8 cellular contexts compared by ENCODE assay signal in the genomic region with DNA sequence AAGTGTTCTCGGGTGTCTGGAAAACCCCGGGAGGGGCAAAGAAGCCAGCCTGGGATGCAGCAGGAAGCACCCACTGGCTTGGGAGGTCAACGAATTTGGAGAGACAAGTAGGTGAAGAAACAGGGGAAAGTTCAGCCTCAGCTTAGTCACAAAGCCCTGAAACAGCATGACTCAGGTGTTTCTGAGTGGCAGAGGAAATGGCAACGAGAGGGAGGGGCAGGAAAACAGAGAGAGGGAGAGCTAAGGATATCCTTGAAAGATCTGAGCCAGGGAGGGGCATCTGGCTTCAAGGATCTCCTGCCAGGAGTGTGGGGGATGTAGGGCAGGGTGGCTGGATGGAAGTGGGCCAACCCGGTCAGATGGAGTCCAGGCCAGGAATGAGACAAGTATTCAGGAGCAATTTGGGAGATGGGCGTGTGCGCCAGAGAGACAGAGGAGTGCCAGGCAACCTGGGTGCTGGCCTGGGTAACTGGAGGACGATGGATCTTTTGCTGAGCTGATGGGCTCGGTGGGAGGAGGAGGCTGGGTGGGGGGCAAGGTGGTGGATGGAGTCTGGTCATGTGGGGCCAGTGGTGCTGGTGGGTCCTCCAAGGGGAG. TPM values are rescaled to one million over a fixed set of nuclear protein-coding genes. Genes with fewer than 3 reads are reported as not detected.
A peak's percentile ranks its signal among the peaks of the same experiment; 100 is the strongest.
DNase-seq lines count a peak whose midpoint lies in the region; ATAC-seq and TF ChIP-seq lines count a peak whose summit lies in the region.

No MANE protein-coding gene starts in this region.

- H4K8ac ChIP-seq in H9 (replicated peaks; ENCODE audit: insufficient read length, low read depth, low read length), result no peak overlapping the region

- CTCF ChIA-PET in AG04450 (lab: Charles Lee) (interaction anchor here (1.1 to 2.2 kb wide), 3 partner anchors 10 to 953 kb away, joined by 6 to 9 read pairs (median 7); no protein-coding TSS in a partner anchor), GM10248 (lab: Yijun Ruan, JAX) (interaction anchor here (1.4 to 2.1 kb wide), 2 partner anchors 24 to 36 kb away, joined by 3 to 7 read pairs; no protein-coding TSS in a partner anchor)

- H3K23ac ChIP-seq in H9 (ENCODE audit: insufficient read length, low read depth, low read length), result no peak overlapping the region

- peak overlapping the region in 1 of 2 experiments; percentile 7; a peak in 1 of 5 replicates for H3K4me3 Mint-ChIP-seq in H9

- H3K4me1 Mint-ChIP-seq in H9, result peaks cover 29 to 30% of the 10 kb centered on the region in 2 experiments

- no peaks in the 10 kb centered on the region for H4K20me1 ChIP-seq in H9 (ENCODE audit: control insufficient read depth, insufficient read depth, insufficient read length)

- peak overlapping the region; percentile 32 for H2AFZ ChIP-seq in H9 (ENCODE audit: low read length)

- H3K4me3 ChIP-seq in AG04450 (ENCODE audit: low read depth, low read length) (no peak overlapping the region), cardiac fibroblast (replicated peaks in 1 of 2; ENCODE audit: low read depth in 2 of 2, low read length in 2 of 2) (no peak overlapping the region), upper lobe of right lung (no peak overlapping the region)

- H3K27me3 Mint-ChIP-seq in H9 (ENCODE audit: low read depth), result peaks cover 9% of the 10 kb centered on the region

- H2BK5ac ChIP-seq in H9 (ENCODE audit: insufficient read length, low read length), result no peak overlapping the region

- H3K79me1 ChIP-seq in H9 (ENCODE audit: insufficient read depth, low read depth, low read length, poor library complexity, severe bottlenecking), result no peaks in the 10 kb centered on the region

- no peak overlapping the region for H3K14ac ChIP-seq in H9 (ENCODE audit: insufficient read depth, low read length)

- H3K23me2 ChIP-seq in H9 (ENCODE audit: insufficient read length, low read depth, low read length, poor library complexity, severe bottlenecking), result no peaks in the 10 kb centered on the region

- TF ChIP-seq CTCF in AG04450 (IDR thresholded peaks at IDR 0.05; ENCODE audit: low read depth, low read length) (no peak), H9 (conservative IDR thresholded peaks at IDR 0.05) (no peak), cardiac fibroblast (IDR thresholded peaks at IDR 0.05; ENCODE audit: low read depth, low read length) (no peak), upper lobe of right lung (IDR thresholded peaks at IDR 0.05) (no peak), GM10248 (IDR thresholded peaks at IDR 0.05; ENCODE audit: control extremely low read depth, extremely low read depth, low read depth, missing control alignments) (no peak)

- DNase-seq in AG04450 (ENCODE audit: low read depth, low spot score) (peak; percentile 64), H9 (peak; percentile 79), RPMI7951 (ENCODE audit: low read depth) (peak; percentile 96), cardiac fibroblast (ENCODE audit: low read depth in 2 of 2) (peak; percentile 87 to 93), lung microvascular endothelial cell (ENCODE audit: low read depth in 2 of 2) (peak; percentile 77 to 82), upper lobe of right lung (peak; percentile 77), GM10248 (ENCODE audit: extremely low spot score) (no peak)

- H3K56ac ChIP-seq in H9 (ENCODE audit: insufficient read length, low read depth, low read length), result no peak overlapping the region

- peak overlapping the region; percentile 8 for H3K4me2 ChIP-seq in H9 (ENCODE audit: insufficient read depth, insufficient read length, low read length)

- no peak overlapping the region for H3K9ac ChIP-seq in H9 (ENCODE audit: extremely low read depth, insufficient read length, low read length)

- ATAC-seq in upper lobe of right lung, result peak; percentile 80
- ATAC-seq in GM18519 (IDR thresholded peaks at IDR 0.05; ENCODE audit: low FRiP score, unreplicated experiment), result no peak

- no peaks in the 10 kb centered on the region for H3K9me3 Mint-ChIP-seq in H9

- H2AK5ac ChIP-seq in H9 (ENCODE audit: insufficient read length, low read length), result no peak overlapping the region

- H3K27me3 ChIP-seq in AG04450 (ENCODE audit: control insufficient read depth, insufficient read depth, low read length), result no peaks in the 10 kb centered on the region
- H3K27me3 ChIP-seq in H9 (ENCODE audit: insufficient read depth, low read length), result no peaks in the 10 kb centered on the region
- no peaks in the 10 kb centered on the region for H3K27me3 ChIP-seq in upper lobe of right lung

- peaks cover 6% of the 10 kb centered on the region; the same call in 1 of the 2 replicates for H3K4me1 ChIP-seq in H9 (ENCODE audit: insufficient read depth, low read length)
- H3K4me1 ChIP-seq in upper lobe of right lung, result peaks cover 30% of the 10 kb centered on the region

- H3K36me3 Mint-ChIP-seq in H9 (ENCODE audit: insufficient read depth in 1 of 3, low read depth in 3 of 3), result no peaks in the 10 kb centered on the region; a peak in 1 of 7 replicates

- no peak overlapping the region for H4K91ac ChIP-seq in H9 (ENCODE audit: insufficient read length, low read depth, low read length)

- peak overlapping the region; percentile 32 for H3K18ac ChIP-seq in H9 (ENCODE audit: insufficient read length, low read depth, low read length)

- no peaks in the 10 kb centered on the region for H3K79me2 ChIP-seq in H9 (ENCODE audit: insufficient read depth, low read length)

- H2BK120ac ChIP-seq in H9 (ENCODE audit: low read depth, low read length, poor library complexity, severe bottlenecking), result no peak overlapping the region

- H2BK15ac ChIP-seq in H9 (ENCODE audit: low read depth, low read length), result no peak overlapping the region

- no peak overlapping the region for H3K4ac ChIP-seq in H9 (ENCODE audit: low read depth, low read length)

- no peak overlapping the region for H3T11ph ChIP-seq in H9 (ENCODE audit: low read length)

- no peak overlapping the region for H2BK20ac ChIP-seq in H9 (ENCODE audit: low read depth, low read length, poor library complexity, severe bottlenecking)

- intact Hi-C loops in upper lobe of right lung (cut with DNase I), result no loop called here

- peak overlapping the region; percentile 77 for H4K5ac ChIP-seq in H9 (ENCODE audit: insufficient read length, low read depth, low read length)

- no peaks in the 10 kb centered on the region for H3K36me3 ChIP-seq in upper lobe of right lung

- POLR2A ChIA-PET in AG04450 (lab: Yijun Ruan, JAX) (interaction anchor here (0.6 to 3.8 kb wide), 3 partner anchors 13 to 23 kb away, joined by 3 to 29 read pairs (median 4); no protein-coding TSS in a partner anchor), GM10248 (lab: Yijun Ruan, JAX) (no interaction called here)

- H3K9me3 ChIP-seq in AG04450 (ENCODE audit: control insufficient read depth, insufficient read depth, low read length), result no peaks in the 10 kb centered on the region
- H3K9me3 ChIP-seq in H9 (ENCODE audit: control insufficient read depth, low read depth, low read length), result no peaks in the 10 kb centered on the region
- H3K9me3 ChIP-seq in upper lobe of right lung, result no peaks in the 10 kb centered on the region

- H3K27ac Mint-ChIP-seq in H9, result peak overlapping the region; percentile 46 to 95 (median 59); a peak in 6 of 7 replicates

- H3K27ac ChIP-seq in AG04450 (ENCODE audit: low read depth, low read length), result peak overlapping the region; percentile 90
- H3K27ac ChIP-seq in H9 (ENCODE audit: insufficient read length, low read depth, low read length), result no peak overlapping the region
- H3K27ac ChIP-seq in upper lobe of right lung, result peak overlapping the region; percentile 74

- no peak overlapping the region for H2BK12ac ChIP-seq in H9 (ENCODE audit: insufficient read length, low read depth, low read length)

- no CpG with 5 or more reads among the region's 9 CpGs for WGBS in H9 (ENCODE audit: extremely low coverage, insufficient read length, low lambda C conversion rate)

RNA-seq across cellular contexts. Expression of a gene that starts 27.2 kb away (rescaled TPM):
- 21.5 and 21.7 TPM in 2 replicates for polyA plus RNA-seq in AG04450 (2011; rRNA removed)
- 33.3 and 42.7 TPM in 2 replicates for polyA minus RNA-seq in AG04450 (2011; rRNA and poly(A)+ RNA removed)
- total RNA-seq in H9 (2021) (0.31 and 0.59 TPM in 2 replicates), lung microvascular endothelial cell (0.40 and 1.7 TPM in 2 replicates), upper lobe of right lung (65.4 TPM)
- total RNA-seq in RPMI7951 (2014; rRNA removed; shearing (Covaris generic)), result 23.1 and 28.4 TPM in 2 replicates

RNA-seq across cellular contexts. Expression of a gene that starts 45.8 kb away (rescaled TPM):
- 32.8 and 39.8 TPM in 2 replicates for polyA plus RNA-seq in AG04450 (2011; rRNA removed)
- 25.9 and 32.7 TPM in 2 replicates for polyA minus RNA-seq in AG04450 (2011; rRNA and poly(A)+ RNA removed)
- 54.3 and 56.1 TPM in 2 replicates for total RNA-seq in H9 (2021)
- total RNA-seq in RPMI7951 (2014; rRNA removed; shearing (Covaris generic)), result 26.0 and 30.0 TPM in 2 replicates
- total RNA-seq in lung microvascular endothelial cell, result 21.6 and 32.5 TPM in 2 replicates
- 57.7 TPM for total RNA-seq in upper lobe of right lung

RNA-seq across cellular contexts. Expression of a gene that starts 57.5 kb away (rescaled TPM):
- 70.6 and 120 TPM in 2 replicates for polyA plus RNA-seq in AG04450 (2011; rRNA removed)
- 11.0 and 15.2 TPM in 2 replicates for polyA minus RNA-seq in AG04450 (2011; rRNA and poly(A)+ RNA removed)
- total RNA-seq in H9 (2021) (143 and 154 TPM in 2 replicates), lung microvascular endothelial cell (11.3 and 17.1 TPM in 2 replicates), upper lobe of right lung (105 TPM)
- total RNA-seq in RPMI7951 (2014; rRNA removed; shearing (Covaris generic)), result 18.4 and 21.7 TPM in 2 replicates
